Comparison of ENCODE assay signal across 16 cellular contexts in genomic region chr5:5017827-5018559, GRCh38.
DNase-seq lines count a peak whose midpoint lies in the region; ATAC-seq and TF ChIP-seq lines count a peak whose summit lies in the region.
"Had no signal": no experiment of that assay in that cellular context is flagged by ENCODE, and none has a peak within 500 bp of the region (broad histone marks: within the 10 kb centered on the region; RNA-seq: fewer than 3 reads in every experiment).

No MANE protein-coding gene starts in this region.

- no peak for TF ChIP-seq CTCF in SK-N-SH (IDR thresholded peaks at IDR 0.05)
- TF ChIP-seq CTCF in fibroblast of the aortic adventitia (IDR thresholded peaks at IDR 0.05; ENCODE audit: insufficient read depth, low read length): no peak
- TF ChIP-seq CTCF in upper lobe of right lung (IDR thresholded peaks at IDR 0.05): no peak
- no peak for TF ChIP-seq CTCF in GM20000 (IDR thresholded peaks at IDR 0.05; ENCODE audit: extremely low read depth, missing control alignments)

- H3K27me3 ChIP-seq in SK-N-SH (ENCODE audit: insufficient read depth): no peaks in the 10 kb centered on the region
- H3K27me3 ChIP-seq in upper lobe of right lung: no peaks in the 10 kb centered on the region
- H3K27me3 ChIP-seq: testis had no signal

- no peak for TF ChIP-seq EP300 in SK-N-SH (IDR thresholded peaks at IDR 0.05; ENCODE audit: borderline replicate concordance in 1 of 2, low read depth in 1 of 2, low read length in 1 of 2)

- ATAC-seq in SK-N-SH treated with all-trans-retinoic acid at 6 μM for 48 hours (no peak), upper lobe of right lung (peak; percentile 22)
- ATAC-seq: activated CD4-positive, CD25-positive, alpha-beta regulatory T cell treated with anti-CD3 and anti-CD28 coated beads, Interleukin-2, amount 50 U/mL, for 24 hours; activated naive CD8-positive, alpha-beta T cell treated with anti-CD3 and anti-CD28 coated beads, Interleukin-2, amount 50 U/mL, for 24 hours; esophagus mucosa had no signal

- CTCF ChIA-PET in SK-N-SH (lab: Yijun Ruan, JAX): no interaction called here

- no peaks in the 10 kb centered on the region for H3K9me2 ChIP-seq in SK-N-SH

- POLR2A ChIA-PET in SK-N-SH (lab: Yijun Ruan, JAX): no interaction called here

- TF ChIP-seq RAD21 in SK-N-SH (IDR thresholded peaks at IDR 0.05; ENCODE audit: low read length): no peak

- H2AFZ ChIP-seq in SK-N-SH (ENCODE audit: low read depth): peak overlapping the region; percentile 81; the same call in 1 of the 2 replicates

- no peak for DNase-seq in SK-N-SH
- peak; percentile 25 for DNase-seq in LHCN-M2 (ENCODE audit: low read depth)
- DNase-seq in fibroblast of the aortic adventitia (ENCODE audit: low read depth): peak; percentile 65
- DNase-seq in upper lobe of right lung: no peak
- no peak for DNase-seq in dedifferentiated amniotic fluid mesenchymal stem cell (ENCODE audit: extremely low spot score)
- DNase-seq in midbrain (lab: John Stamatoyannopoulos, UW): no peak
- DNase-seq in GM20000 (ENCODE audit: low spot score): no peak
- DNase-seq: activated naive CD8-positive, alpha-beta T cell treated with anti-CD3 and anti-CD28 coated beads, Interleukin-2, amount 50 U/mL, for 24 hours; COR-L47; KG1; NCI-H2029; testis had no signal

- H4K20me1 ChIP-seq in SK-N-SH (ENCODE audit: insufficient read depth): no peaks in the 10 kb centered on the region

- H3K4me1 ChIP-seq in SK-N-SH (ENCODE audit: control insufficient read depth in 1 of 2, insufficient read depth in 2 of 2, low read depth in 1 of 2, low read length in 1 of 2): no peaks in the 10 kb centered on the region; a peak in 1 of 4 replicates
- no peaks in the 10 kb centered on the region for H3K4me1 ChIP-seq in upper lobe of right lung
- H3K4me1 ChIP-seq: testis had no signal

- no peaks in the 10 kb centered on the region for H3K79me2 ChIP-seq in SK-N-SH (ENCODE audit: insufficient read depth)

- peaks cover 8% of the 10 kb centered on the region for H3F3A ChIP-seq in SK-N-SH (replicated peaks; ENCODE audit: insufficient read depth)

- H3K27ac ChIP-seq in SK-N-SH (ENCODE audit: low read depth in 2 of 2, low read length in 1 of 2) (peak overlapping the region in 1 of 2 experiments; percentile 65; a peak in 2 of 4 replicates), upper lobe of right lung (no peak overlapping the region)
- H3K27ac ChIP-seq: 22Rv1, testis had no signal

- H3K9me3 ChIP-seq in SK-N-SH (no peaks in the 10 kb centered on the region), upper lobe of right lung (no peaks in the 10 kb centered on the region)
- H3K9me3 ChIP-seq: testis had no signal

- intact Hi-C loops in upper lobe of right lung (cut with DNase I): no loop called here

- H3K9ac ChIP-seq in SK-N-SH: peak overlapping the region; percentile 28; the same call in 1 of the 2 replicates

- H3K4me3 ChIP-seq in SK-N-SH (ENCODE audit: low read depth in 2 of 2, low read length in 1 of 2) (no peak overlapping the region), fibroblast of the aortic adventitia (ENCODE audit: low read depth, low read length) (no peak overlapping the region), upper lobe of right lung (no peak overlapping the region)
- H3K4me3 ChIP-seq: testis had no signal

- peak overlapping the region; percentile 44; the same call in 1 of the 2 replicates for H3K4me2 ChIP-seq in SK-N-SH

- H3K36me3 ChIP-seq in SK-N-SH (replicated peaks in 1 of 2; ENCODE audit: control insufficient read depth in 1 of 2, insufficient read depth in 2 of 2, low read length in 1 of 2): no peaks in the 10 kb centered on the region
- H3K36me3 ChIP-seq in upper lobe of right lung: no peaks in the 10 kb centered on the region

- WGBS in SK-N-SH (ENCODE audit: low lambda C conversion rate): 41% methylated on average over 8 of the region's 8 CpGs

TF ChIP-seq in SK-N-SH, 30 proteins besides CTCF, POLR2A, EP300 and RAD21:
- TF ChIP-seq MXI1 (IDR thresholded peaks at IDR 0.05; ENCODE audit: low read depth, low read length): no peak
- no peak for TF ChIP-seq MAX (IDR thresholded peaks at IDR 0.05; ENCODE audit: low read depth)
- no peak for TF ChIP-seq RCOR1 (IDR thresholded peaks at IDR 0.05; ENCODE audit: low read length)
- no peak for TF ChIP-seq GABPA (IDR thresholded peaks at IDR 0.05; ENCODE audit: low read depth)
- no peak for TF ChIP-seq FOXM1 (IDR thresholded peaks at IDR 0.05; ENCODE audit: low read depth)
- TF ChIP-seq TAF1 (IDR thresholded peaks at IDR 0.05; ENCODE audit: borderline replicate concordance, low read depth, low read length): no peak
- peak; percentile 29; the same call in 1 of the 2 replicates for TF ChIP-seq FOSL2 (IDR thresholded peaks at IDR 0.05; ENCODE audit: borderline replicate concordance, low read depth)

TF ChIP-seq in SK-N-SH treated with all-trans-retinoic acid at 6 μM for 48 hours, 23 proteins besides CTCF, POLR2A, EP300 and RAD21 (continues in another document):
- TF ChIP-seq TOX (CRISPR knock-in tag; IDR thresholded peaks at IDR 0.05; ENCODE audit: borderline replicate concordance) (no peak), BACH2 (CRISPR knock-in tag; IDR thresholded peaks at IDR 0.05; ENCODE audit: borderline replicate concordance) (no peak), CSDC2 (CRISPR knock-in tag; IDR thresholded peaks at IDR 0.05) (no peak), ARNTL (CRISPR knock-in tag; IDR thresholded peaks at IDR 0.05; ENCODE audit: borderline replicate concordance, low read depth) (no peak), ZFP30 (CRISPR knock-in tag; IDR thresholded peaks at IDR 0.05) (no peak), PPARA (CRISPR knock-in tag; IDR thresholded peaks at IDR 0.05; ENCODE audit: borderline replicate concordance) (no peak), SNAI2 (CRISPR knock-in tag; IDR thresholded peaks at IDR 0.05) (no peak), ZNF70 (CRISPR knock-in tag; IDR thresholded peaks at IDR 0.05) (no peak), TCF4 (CRISPR knock-in tag; IDR thresholded peaks at IDR 0.05; ENCODE audit: borderline replicate concordance) (no peak), GLIS3 (CRISPR knock-in tag; IDR thresholded peaks at IDR 0.05) (no peak), PATZ1 (CRISPR knock-in tag; IDR thresholded peaks at IDR 0.05; ENCODE audit: borderline replicate concordance) (no peak), TSHZ2 (CRISPR knock-in tag; IDR thresholded peaks at IDR 0.05) (no peak), CSRNP3 (CRISPR knock-in tag; IDR thresholded peaks at IDR 0.05) (no peak), RARB (CRISPR knock-in tag; IDR thresholded peaks at IDR 0.05) (no peak), ESRRG (CRISPR knock-in tag; IDR thresholded peaks at IDR 0.05) (no peak), ZFP3 (CRISPR knock-in tag; IDR thresholded peaks at IDR 0.05) (no peak)

Comparison
In these comparisons a context has a peak if more than half of its experiments do, and no peak if none do; other contexts are left out.
1. DNase-seq: peak in LHCN-M2 (single experiment) and fibroblast of the aortic adventitia (single experiment); none in SK-N-SH (single experiment), upper lobe of right lung (single experiment), dedifferentiated amniotic fluid mesenchymal stem cell (single experiment), midbrain (single experiment) and GM20000 (single experiment).